In genomic region chr10:21010615-21011014, GRCh38 we compare ENCODE assay signal across 26 cellular contexts.
"Had no signal": no experiment of that assay in that cellular context is flagged by ENCODE, and none has a peak within 500 bp of the region (broad histone marks: within the 10 kb centered on the region; RNA-seq: fewer than 3 reads in every experiment).

No MANE protein-coding gene starts in this region.

- H3K9me3 ChIP-seq: neutrophil, pancreas, prostate gland, right lobe of liver, sigmoid colon, stomach, thoracic aorta, thyroid gland, tibial nerve, upper lobe of left lung, vagina had no signal

- H3K27ac ChIP-seq: neutrophil, pancreas, prostate gland, right lobe of liver, sigmoid colon, stomach, thoracic aorta, thyroid gland, tibial nerve, upper lobe of left lung, vagina had no signal

- DNase-seq: naive thymus-derived CD4-positive, alpha-beta T cell; natural killer cell; nucleus accumbens; pancreas; retina; right cardiac atrium; right lobe of liver; sigmoid colon; small intestine; stimulated activated CD4-positive, alpha-beta T cell treated with anti-CD3 and anti-CD28 coated beads, Interleukin-15, amount 100 ng/mL, for 24 hours; stimulated activated CD4-positive, alpha-beta T cell treated with anti-CD3 and anti-CD28 coated beads, Interleukin-2, amount 100 ng/mL, for 24 hours; stimulated activated CD4-positive, alpha-beta T cell treated with anti-CD3 and anti-CD28 coated beads, Interleukin-2, amount 100 ng/mL, for 48 hours; stimulated activated CD4-positive, alpha-beta T cell treated with anti-CD3 and anti-CD28 coated beads, Interleukin-4, amount 100 ng/mL, for 24 hours; stimulated activated naive B cell treated with anti-CD40 and anti-IgM and Interleukin-4, amounts not matched to agents 10 μg/mL and 1 μg/mL and 100 μg/mL, for 72 hours; stimulated activated naive CD4-positive, alpha-beta T cell treated with Interleukin-2 at 50 U/mL for 16 hours; stomach; thyroid gland; trophoblast cell; upper lobe of left lung had no signal

- ATAC-seq: naive thymus-derived CD4-positive, alpha-beta T cell; natural killer cell; pancreas; right lobe of liver; stimulated activated effector memory CD8-positive, alpha-beta T cell treated with anti-CD3 and anti-CD28 coated beads, Interleukin-12 subunit alpha, Interleukin-12 subunit beta, amount 100 ng/mL, for 72 hours; stimulated activated naive B cell treated with anti-CD40 and anti-IgM and Interleukin-4, amounts not matched to agents 10 μg/mL and 1 μg/mL and 100 μg/mL, for 72 hours had no signal

- H3K27me3 ChIP-seq: neutrophil, pancreas, right lobe of liver, sigmoid colon, stomach, thyroid gland, tibial nerve, upper lobe of left lung, vagina had no signal

- H3K27ac Mint-ChIP-seq: naive thymus-derived CD4-positive, alpha-beta T cell; natural killer cell; nephron; stimulated activated effector memory CD8-positive, alpha-beta T cell treated with anti-CD3 and anti-CD28 coated beads, Interleukin-12 subunit alpha, Interleukin-12 subunit beta, amount 100 ng/mL, for 72 hours; stimulated activated naive B cell treated with anti-CD40 and anti-IgM and Interleukin-4, amounts not matched to agents 10 μg/mL and 1 μg/mL and 100 μg/mL, for 72 hours had no signal

- H3K36me3 Mint-ChIP-seq: naive thymus-derived CD4-positive, alpha-beta T cell; natural killer cell; stimulated activated effector memory CD8-positive, alpha-beta T cell treated with anti-CD3 and anti-CD28 coated beads, Interleukin-12 subunit alpha, Interleukin-12 subunit beta, amount 100 ng/mL, for 72 hours; stimulated activated naive B cell treated with anti-CD40 and anti-IgM and Interleukin-4, amounts not matched to agents 10 μg/mL and 1 μg/mL and 100 μg/mL, for 72 hours had no signal

- H3K4me3 Mint-ChIP-seq: naive thymus-derived CD4-positive, alpha-beta T cell; natural killer cell; nephron; stimulated activated effector memory CD8-positive, alpha-beta T cell treated with anti-CD3 and anti-CD28 coated beads, Interleukin-12 subunit alpha, Interleukin-12 subunit beta, amount 100 ng/mL, for 72 hours; stimulated activated naive B cell treated with anti-CD40 and anti-IgM and Interleukin-4, amounts not matched to agents 10 μg/mL and 1 μg/mL and 100 μg/mL, for 72 hours had no signal

- H3K4me1 ChIP-seq: pancreas, prostate gland, right lobe of liver, sigmoid colon, stomach, thyroid gland, tibial nerve, upper lobe of left lung, vagina had no signal

- H3K36me3 ChIP-seq: neutrophil, pancreas, prostate gland, right lobe of liver, sigmoid colon, stomach, thoracic aorta, thyroid gland, tibial nerve, upper lobe of left lung, vagina had no signal

- H3K9me3 Mint-ChIP-seq: nephron; stimulated activated effector memory CD8-positive, alpha-beta T cell treated with anti-CD3 and anti-CD28 coated beads, Interleukin-12 subunit alpha, Interleukin-12 subunit beta, amount 100 ng/mL, for 72 hours; stimulated activated naive B cell treated with anti-CD40 and anti-IgM and Interleukin-4, amounts not matched to agents 10 μg/mL and 1 μg/mL and 100 μg/mL, for 72 hours had no signal

- H3K27me3 Mint-ChIP-seq: stimulated activated naive B cell treated with anti-CD40 and anti-IgM and Interleukin-4, amounts not matched to agents 10 μg/mL and 1 μg/mL and 100 μg/mL, for 72 hours had no signal

- H3K4me3 ChIP-seq: pancreas, prostate gland, right lobe of liver, sigmoid colon, stomach, thoracic aorta, thyroid gland, tibial nerve, upper lobe of left lung, vagina had no signal

- H3K4me1 Mint-ChIP-seq: naive thymus-derived CD4-positive, alpha-beta T cell; natural killer cell; nephron; stimulated activated effector memory CD8-positive, alpha-beta T cell treated with anti-CD3 and anti-CD28 coated beads, Interleukin-12 subunit alpha, Interleukin-12 subunit beta, amount 100 ng/mL, for 72 hours; stimulated activated naive B cell treated with anti-CD40 and anti-IgM and Interleukin-4, amounts not matched to agents 10 μg/mL and 1 μg/mL and 100 μg/mL, for 72 hours had no signal
